11 cellular contexts compared by ENCODE assay signal in genomic region chr7:22694597-22695207, GRCh38. TPM values are rescaled to one million over a fixed set of nuclear protein-coding genes. Genes with fewer than 3 reads are reported as not detected.
A peak's percentile ranks its signal among the peaks of the same experiment; 100 is the strongest.
DNase-seq lines count a peak whose midpoint lies in the region; ATAC-seq and TF ChIP-seq lines count a peak whose summit lies in the region.
"Had no signal": no experiment of that assay in that cellular context is flagged by ENCODE, and none has a peak within 500 bp of the region (broad histone marks: within the 10 kb centered on the region; RNA-seq: fewer than 3 reads in every experiment).

No MANE protein-coding gene starts in this region.

- H3K36me3 Mint-ChIP-seq in effector memory CD8-positive, alpha-beta T cell (ENCODE audit: insufficient read depth): no peaks in the 10 kb centered on the region
- H3K36me3 Mint-ChIP-seq: CD8-positive, alpha-beta T cell had no signal

- H3K4me3 ChIP-seq in GM12865 (ENCODE audit: low read depth, low read length) (no peak overlapping the region), prostate gland (no peak overlapping the region)
- H3K4me3 ChIP-seq: right lobe of liver had no signal

- no peaks in the 10 kb centered on the region for H3K36me3 ChIP-seq in prostate gland
- H3K36me3 ChIP-seq: right lobe of liver had no signal

- H3K27me3 ChIP-seq in prostate gland (replicated peaks; ENCODE audit: insufficient read depth): no peaks in the 10 kb centered on the region
- H3K27me3 ChIP-seq: right lobe of liver had no signal

- no peak overlapping the region for H3K27ac ChIP-seq in prostate gland
- H3K27ac ChIP-seq: right lobe of liver had no signal

- intact Hi-C loops in prostate gland (cut with DNase I): no loop called here

- H3K27ac Mint-ChIP-seq in effector memory CD8-positive, alpha-beta T cell: no peak overlapping the region
- H3K27ac Mint-ChIP-seq: CD8-positive, alpha-beta T cell had no signal

- peak; percentile 40 for ATAC-seq in GM21447 (IDR thresholded peaks at IDR 0.05; ENCODE audit: unreplicated experiment)
- ATAC-seq in HG03432 (IDR thresholded peaks at IDR 0.05; ENCODE audit: unreplicated experiment): peak; percentile 40
- ATAC-seq in effector memory CD8-positive, alpha-beta T cell (replicated peaks): peak; percentile 39
- ATAC-seq: CD8-positive, alpha-beta T cell; right lobe of liver had no signal

- H3K27me3 Mint-ChIP-seq in effector memory CD8-positive, alpha-beta T cell: peaks cover 6 to 36% of the 10 kb centered on the region in 2 donors

- H3K9me3 ChIP-seq in prostate gland: no peaks in the 10 kb centered on the region
- H3K9me3 ChIP-seq: right lobe of liver had no signal

- H3K4me1 Mint-ChIP-seq in effector memory CD8-positive, alpha-beta T cell (ENCODE audit: low read depth in 2 of 2): peaks cover 13 to 18% of the 10 kb centered on the region in 2 donors

- H3K4me3 Mint-ChIP-seq in effector memory CD8-positive, alpha-beta T cell: no peak overlapping the region
- H3K4me3 Mint-ChIP-seq: CD8-positive, alpha-beta T cell had no signal

- TF ChIP-seq POLR2A in prostate gland (IDR thresholded peaks at IDR 0.05): no peak

- no peaks in the 10 kb centered on the region for H3K9me3 Mint-ChIP-seq in effector memory CD8-positive, alpha-beta T cell
- H3K9me3 Mint-ChIP-seq: CD8-positive, alpha-beta T cell had no signal

- TF ChIP-seq CTCF in GM12865 (IDR thresholded peaks at IDR 0.05; ENCODE audit: insufficient read depth, low read depth, low read length, missing control alignments) (no peak), prostate gland (IDR thresholded peaks at IDR 0.05) (no peak)

- 85% methylated on average over 5 of the region's 5 CpGs for WGBS in prostate gland

- H3K4me1 ChIP-seq in prostate gland (replicated peaks): no peaks in the 10 kb centered on the region

- DNase-seq in GM12865 (ENCODE audit: low read depth) (peak; percentile 32), iPS-NIHi11 (ENCODE audit: low spot score) (no peak), prostate gland (ENCODE audit: low spot score) (no peak), AG08395 (ENCODE audit: low spot score) (no peak), NCI-H187 (lab: John Stamatoyannopoulos, UW) (no peak)
- no peak for DNase-seq in effector memory CD8-positive, alpha-beta T cell
- DNase-seq: CD8-positive, alpha-beta T cell; HCEC 1CT; right lobe of liver had no signal

RNA-seq across cellular contexts. Expression of gene IL6, which starts 32.3 kb away (rescaled TPM):
- not detected for total RNA-seq in prostate gland
